In the genomic region with DNA sequence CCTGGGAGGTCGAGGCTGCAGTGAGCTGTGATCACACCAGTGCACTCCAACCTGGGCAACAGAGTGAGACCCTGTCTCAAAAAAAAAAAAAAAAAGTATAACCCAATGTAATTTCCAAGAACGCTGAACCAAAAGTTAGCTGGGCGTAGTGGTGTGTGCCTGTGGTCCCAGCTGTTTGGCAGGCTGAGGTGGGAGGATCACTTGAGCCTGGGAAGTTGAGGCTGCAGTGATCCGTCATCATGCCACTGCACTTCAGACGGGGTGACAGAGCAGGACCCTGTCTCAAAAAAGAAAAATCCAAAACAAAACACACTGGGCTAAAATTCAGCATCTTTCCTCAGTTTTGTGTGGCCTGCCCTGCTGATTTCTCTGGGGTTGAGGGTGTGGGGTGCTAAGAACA, we compare ENCODE assay signal across 17 cellular contexts.
"Had no signal": no experiment of that assay in that cellular context is flagged by ENCODE, and none has a peak within 500 bp of the region (broad histone marks: within the 10 kb centered on the region; RNA-seq: fewer than 3 reads in every experiment).

No MANE protein-coding gene starts in this region.

- H3K27ac Mint-ChIP-seq: activated CD4-positive, alpha-beta memory T cell treated with anti-CD3 and anti-CD28 coated beads for 36 hours; nephron had no signal

- H3K4me3 ChIP-seq: dorsolateral prefrontal cortex, lung, smooth muscle cell, thoracic aorta, upper lobe of left lung had no signal

- H3K9me3 Mint-ChIP-seq: activated CD4-positive, alpha-beta memory T cell treated with anti-CD3 and anti-CD28 coated beads for 36 hours had no signal

- H3K4me3 Mint-ChIP-seq: activated CD4-positive, alpha-beta memory T cell treated with anti-CD3 and anti-CD28 coated beads for 36 hours; nephron had no signal

- H3K9me3 ChIP-seq: thoracic aorta, upper lobe of left lung had no signal

- DNase-seq: activated CD4-positive, alpha-beta memory T cell treated with anti-CD3 and anti-CD28 coated beads for 36 hours; activated gamma-delta T cell treated with Interleukin-2 at 50 U/mL for 16 hours; activated T-cell treated with anti-CD3 and anti-CD28 coated beads, Interleukin-2, amount 50 U/mL, for 48 hours; brain microvascular endothelial cell; central memory CD4-positive, alpha-beta T cell; dorsolateral prefrontal cortex; foreskin melanocyte; glutamatergic neuron; occipital lobe; right cardiac atrium; stimulated activated CD4-positive, alpha-beta T cell treated with anti-CD3 and anti-CD28 coated beads, Interleukin-4, amount 100 ng/mL, for 1 hour; upper lobe of left lung; WERI-Rb-1 had no signal

- H3K36me3 ChIP-seq: brain microvascular endothelial cell, thoracic aorta had no signal

- H3K27ac ChIP-seq: brain microvascular endothelial cell, thoracic aorta, upper lobe of left lung, WERI-Rb-1 had no signal

- H3K27me3 Mint-ChIP-seq: activated CD4-positive, alpha-beta memory T cell treated with anti-CD3 and anti-CD28 coated beads for 36 hours had no signal

- H3K4me2 ChIP-seq: smooth muscle cell had no signal

- H3K4me1 Mint-ChIP-seq: nephron had no signal

- H3K27me3 ChIP-seq: brain microvascular endothelial cell, dorsolateral prefrontal cortex, upper lobe of left lung had no signal
